Comparison of ENCODE assay signal across 1 cellular context in genomic region chr17:75350029-75350428, GRCh38.
TF ChIP-seq lines count a peak whose summit lies in the region.

No MANE protein-coding gene starts in this region.

TF ChIP-seq in GM12891, 5 proteins besides CTCF, POLR2A, EP300 and RAD21:
- TF ChIP-seq PAX5 (IDR thresholded peaks at IDR 0.05; ENCODE audit: insufficient read depth, low read length, severe bottlenecking) (no peak), POLR2AphosphoS5 (IDR thresholded peaks at IDR 0.05; ENCODE audit: low read depth, low read length) (no peak), TAF1 (IDR thresholded peaks at IDR 0.05; ENCODE audit: low read depth, low read length) (no peak), SPI1 (IDR thresholded peaks at IDR 0.05; ENCODE audit: low read depth, low read length) (no peak), POU2F2 (IDR thresholded peaks at IDR 0.05; ENCODE audit: low read depth, low read length) (no peak)
